9 cellular contexts compared by ENCODE assay signal in the genomic region with DNA sequence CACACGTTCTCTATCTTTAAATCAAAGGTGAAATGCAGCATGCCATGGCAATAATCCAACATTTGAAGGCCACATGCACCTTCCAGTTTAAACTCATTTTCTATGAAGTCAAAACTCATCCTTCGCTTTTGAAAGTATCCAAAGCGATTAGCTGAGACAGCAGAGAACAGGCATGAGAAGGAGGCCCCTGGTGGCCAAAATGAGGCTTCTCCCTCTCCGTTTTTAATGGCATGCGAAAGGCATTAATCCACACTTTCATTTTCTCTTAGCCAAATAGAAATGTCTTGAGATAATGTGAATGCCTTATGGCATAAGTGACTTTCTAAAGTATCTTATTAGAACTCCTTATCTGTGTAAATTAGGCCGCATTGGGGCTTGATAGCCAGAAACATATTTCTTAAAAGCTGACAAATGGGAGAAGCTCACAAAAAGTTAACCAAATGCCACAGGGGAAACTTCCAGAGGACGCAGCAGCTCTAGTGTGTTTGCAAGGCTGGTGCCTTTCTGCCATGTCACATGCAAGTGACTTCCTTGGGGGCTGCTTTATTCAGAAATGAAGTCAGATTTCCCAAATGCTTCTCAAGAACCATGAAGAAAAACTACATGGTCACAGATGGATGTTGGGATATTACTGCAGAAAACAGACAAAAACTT.
DNase-seq lines count a peak whose midpoint lies in the region; ATAC-seq and TF ChIP-seq lines count a peak whose summit lies in the region.
"Had no signal": no experiment of that assay in that cellular context is flagged by ENCODE, and none has a peak within 500 bp of the region (broad histone marks: within the 10 kb centered on the region; RNA-seq: fewer than 3 reads in every experiment).

No MANE protein-coding gene starts in this region.

- H3K27me3 ChIP-seq in SK-N-SH (ENCODE audit: insufficient read depth) (no peaks in the 10 kb centered on the region), OCI-LY1 (ENCODE audit: insufficient read depth, low read length) (no peaks in the 10 kb centered on the region), subcutaneous abdominal adipose tissue (ENCODE audit: control insufficient read depth in 5 of 5, insufficient read depth in 4 of 5, low read length in 5 of 5) (no peaks in the 10 kb centered on the region)

- H3K79me2 ChIP-seq in SK-N-SH (ENCODE audit: insufficient read depth) = no peaks in the 10 kb centered on the region
- no peaks in the 10 kb centered on the region for H3K79me2 ChIP-seq in OCI-LY1 (ENCODE audit: insufficient read depth, low read length)

- H3K4me3 ChIP-seq in SK-N-SH (ENCODE audit: low read depth in 2 of 2, low read length in 1 of 2) (peak overlapping the region in 1 of 2 experiments; percentile 42; a peak in 1 of 4 replicates), OCI-LY1 (ENCODE audit: low read depth, low read length, poor library complexity, severe bottlenecking) (no peak overlapping the region), subcutaneous abdominal adipose tissue (ENCODE audit: low read depth in 1 of 5, low read length in 5 of 5) (peak overlapping the region in 4 of 5 donors; percentile 39 to 45 (median 40))

- WGBS in SK-N-SH (ENCODE audit: low lambda C conversion rate) = 26% methylated on average over 7 of the region's 7 CpGs

- no peak overlapping the region for H3K9ac ChIP-seq in SK-N-SH
- no peak overlapping the region for H3K9ac ChIP-seq in OCI-LY1 (ENCODE audit: low read length)
- H3K9ac ChIP-seq in subcutaneous abdominal adipose tissue (ENCODE audit: low read length in 5 of 5) = peak overlapping the region in 1 of 5 donors; percentile 53

- POLR2A ChIA-PET in SK-N-SH (lab: Yijun Ruan, JAX) = no interaction called here

- peak; percentile 39; the same call in 1 of the 2 replicates for TF ChIP-seq RAD21 in SK-N-SH (IDR thresholded peaks at IDR 0.05; ENCODE audit: low read length)

- CTCF ChIA-PET in SK-N-SH (lab: Yijun Ruan, JAX) = interaction anchor here (0.8 to 2.0 kb wide), 17 partner anchors 9 to 378 kb away, joined by 3 to 7 read pairs (median 3); no protein-coding TSS in a partner anchor

- no peaks in the 10 kb centered on the region for H3K9me2 ChIP-seq in SK-N-SH
- H3K9me2 ChIP-seq in OCI-LY1 (ENCODE audit: low read depth, low read length) = no peaks in the 10 kb centered on the region

- H3K4me1 ChIP-seq in SK-N-SH (ENCODE audit: control insufficient read depth in 1 of 2, insufficient read depth in 2 of 2, low read depth in 1 of 2, low read length in 1 of 2) (peaks cover 0 to 8% of the 10 kb centered on the region in 2 experiments; a peak in 1 of 4 replicates), OCI-LY1 (ENCODE audit: insufficient read depth, low read length, severe bottlenecking) (no peaks in the 10 kb centered on the region), subcutaneous abdominal adipose tissue (ENCODE audit: control insufficient read depth in 5 of 5, insufficient read depth in 5 of 5, low read length in 5 of 5) (peaks cover 0 to 7% (median 2%) of the 10 kb centered on the region in 5 donors)

- H4K20me1 ChIP-seq in SK-N-SH (ENCODE audit: insufficient read depth) (no peaks in the 10 kb centered on the region), OCI-LY1 (ENCODE audit: insufficient read depth, low read length) (no peaks in the 10 kb centered on the region)

- TF ChIP-seq CTCF in SK-N-SH (IDR thresholded peaks at IDR 0.05) (peak; percentile 20; the same call in 1 of the 2 replicates), OCI-LY1 (IDR thresholded peaks at IDR 0.05; ENCODE audit: low read length) (peak; percentile 52; the same call in 1 of the 2 replicates)

- DNase-seq in SK-N-SH (no peak), globus pallidus (ENCODE audit: low spot score) (peak; percentile 22), NCI-H2029 (lab: John Stamatoyannopoulos, UW) (no peak)
- DNase-seq: CD4-positive, CD25-positive, alpha-beta regulatory T cell had no signal

- no peak overlapping the region for H3K4me2 ChIP-seq in SK-N-SH
- no peak overlapping the region; the same call in 1 of the 2 replicates for H3K4me2 ChIP-seq in OCI-LY1 (ENCODE audit: low read length)

- TF ChIP-seq EP300 in SK-N-SH (IDR thresholded peaks at IDR 0.05; ENCODE audit: borderline replicate concordance in 1 of 2, low read depth in 1 of 2, low read length in 1 of 2) = no peak

- H3K9me3 ChIP-seq in SK-N-SH (no peaks in the 10 kb centered on the region), OCI-LY1 (ENCODE audit: low read length) (no peaks in the 10 kb centered on the region), subcutaneous abdominal adipose tissue (ENCODE audit: control insufficient read depth in 5 of 5, low read length in 5 of 5) (no peaks in the 10 kb centered on the region)

- no peak overlapping the region for H3K27ac ChIP-seq in SK-N-SH (ENCODE audit: low read depth in 2 of 2, low read length in 1 of 2)
- H3K27ac ChIP-seq in OCI-LY1 (ENCODE audit: low read depth, low read length, poor library complexity, severe bottlenecking) = no peak overlapping the region
- H3K27ac ChIP-seq in subcutaneous abdominal adipose tissue (ENCODE audit: low read depth, low read length) = no peak overlapping the region

- no peaks in the 10 kb centered on the region for H3F3A ChIP-seq in SK-N-SH (replicated peaks; ENCODE audit: insufficient read depth)
- no peaks in the 10 kb centered on the region for H3F3A ChIP-seq in OCI-LY1 (ENCODE audit: insufficient read depth, low read length)

- H3K36me3 ChIP-seq in SK-N-SH (replicated peaks in 1 of 2; ENCODE audit: control insufficient read depth in 1 of 2, insufficient read depth in 2 of 2, low read length in 1 of 2) = no peaks in the 10 kb centered on the region
- no peaks in the 10 kb centered on the region for H3K36me3 ChIP-seq in OCI-LY1 (ENCODE audit: insufficient read depth, low read length)
- H3K36me3 ChIP-seq in subcutaneous abdominal adipose tissue (ENCODE audit: control insufficient read depth in 5 of 5, insufficient read depth in 5 of 5, low read length in 5 of 5) = no peaks in the 10 kb centered on the region

- H2AFZ ChIP-seq in SK-N-SH (ENCODE audit: low read depth) (no peak overlapping the region), OCI-LY1 (ENCODE audit: low read length) (no peak overlapping the region)

- ATAC-seq in SK-N-SH treated with all-trans-retinoic acid at 6 μM for 48 hours (no peak), HG03460 (IDR thresholded peaks at IDR 0.05; ENCODE audit: unreplicated experiment) (no peak), HG03095 (IDR thresholded peaks at IDR 0.05; ENCODE audit: unreplicated experiment) (no peak)

TF ChIP-seq in SK-N-SH, 30 proteins besides CTCF, POLR2A, EP300 and RAD21 (continues in another document):
- no peak for TF ChIP-seq TEAD4 (IDR thresholded peaks at IDR 0.05; ENCODE audit: borderline replicate concordance, insufficient read depth)
- TF ChIP-seq, protein P1, sequence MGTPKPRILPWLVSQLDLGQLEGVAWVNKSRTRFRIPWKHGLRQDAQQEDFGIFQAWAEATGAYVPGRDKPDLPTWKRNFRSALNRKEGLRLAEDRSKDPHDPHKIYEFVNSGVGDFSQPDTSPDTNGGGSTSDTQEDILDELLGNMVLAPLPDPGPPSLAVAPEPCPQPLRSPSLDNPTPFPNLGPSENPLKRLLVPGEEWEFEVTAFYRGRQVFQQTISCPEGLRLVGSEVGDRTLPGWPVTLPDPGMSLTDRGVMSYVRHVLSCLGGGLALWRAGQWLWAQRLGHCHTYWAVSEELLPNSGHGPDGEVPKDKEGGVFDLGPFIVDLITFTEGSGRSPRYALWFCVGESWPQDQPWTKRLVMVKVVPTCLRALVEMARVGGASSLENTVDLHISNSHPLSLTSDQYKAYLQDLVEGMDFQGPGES (IDR thresholded peaks at IDR 0.05; ENCODE audit: low read depth, low read length) = no peak
- TF ChIP-seq, protein P2, sequence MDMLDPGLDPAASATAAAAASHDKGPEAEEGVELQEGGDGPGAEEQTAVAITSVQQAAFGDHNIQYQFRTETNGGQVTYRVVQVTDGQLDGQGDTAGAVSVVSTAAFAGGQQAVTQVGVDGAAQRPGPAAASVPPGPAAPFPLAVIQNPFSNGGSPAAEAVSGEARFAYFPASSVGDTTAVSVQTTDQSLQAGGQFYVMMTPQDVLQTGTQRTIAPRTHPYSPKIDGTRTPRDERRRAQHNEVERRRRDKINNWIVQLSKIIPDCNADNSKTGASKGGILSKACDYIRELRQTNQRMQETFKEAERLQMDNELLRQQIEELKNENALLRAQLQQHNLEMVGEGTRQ (IDR thresholded peaks at IDR 0.05; ENCODE audit: borderline replicate concordance, low read depth, low read length) = no peak
- TF ChIP-seq RFX5 (IDR thresholded peaks at IDR 0.05; ENCODE audit: low read length) = no peak

TF ChIP-seq in SK-N-SH treated with all-trans-retinoic acid at 6 μM for 48 hours, 23 proteins besides CTCF, POLR2A, EP300 and RAD21 (continues in another document):
- TF ChIP-seq ZC3H10 (CRISPR knock-in tag; IDR thresholded peaks at IDR 0.05) = no peak
- TF ChIP-seq ARNTL (CRISPR knock-in tag; IDR thresholded peaks at IDR 0.05; ENCODE audit: borderline replicate concordance, low read depth) = no peak
- TF ChIP-seq ESRRG (CRISPR knock-in tag; IDR thresholded peaks at IDR 0.05) = no peak
- TF ChIP-seq, protein P3, sequence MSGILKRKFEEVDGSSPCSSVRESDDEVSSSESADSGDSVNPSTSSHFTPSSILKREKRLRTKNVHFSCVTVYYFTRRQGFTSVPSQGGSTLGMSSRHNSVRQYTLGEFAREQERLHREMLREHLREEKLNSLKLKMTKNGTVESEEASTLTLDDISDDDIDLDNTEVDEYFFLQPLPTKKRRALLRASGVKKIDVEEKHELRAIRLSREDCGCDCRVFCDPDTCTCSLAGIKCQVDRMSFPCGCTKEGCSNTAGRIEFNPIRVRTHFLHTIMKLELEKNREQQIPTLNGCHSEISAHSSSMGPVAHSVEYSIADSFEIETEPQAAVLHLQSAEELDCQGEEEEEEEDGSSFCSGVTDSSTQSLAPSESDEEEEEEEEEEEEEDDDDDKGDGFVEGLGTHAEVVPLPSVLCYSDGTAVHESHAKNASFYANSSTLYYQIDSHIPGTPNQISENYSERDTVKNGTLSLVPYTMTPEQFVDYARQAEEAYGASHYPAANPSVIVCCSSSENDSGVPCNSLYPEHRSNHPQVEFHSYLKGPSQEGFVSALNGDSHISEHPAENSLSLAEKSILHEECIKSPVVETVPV (CRISPR knock-in tag; IDR thresholded peaks at IDR 0.05) = no peak
- no peak for TF ChIP-seq ZNF8 (CRISPR knock-in tag; IDR thresholded peaks at IDR 0.05)
